ENCODE assay signal across 18 cellular contexts in genomic region chr5:171525086-171525485, GRCh38.
"Had no signal": no experiment of that assay in that cellular context is flagged by ENCODE, and none has a peak within 500 bp of the region (broad histone marks: within the 10 kb centered on the region; RNA-seq: fewer than 3 reads in every experiment).

No MANE protein-coding gene starts in this region.

- H3K4me1 ChIP-seq: colonic mucosa, pancreas had no signal

- H3K36me3 ChIP-seq: colonic mucosa, gastroesophageal sphincter, heart left ventricle, left lung, lower lobe of right lung, pancreas, sigmoid colon, thoracic aorta, transverse colon, upper lobe of right lung, vagina had no signal

- DNase-seq: colonic mucosa; effector CD8-positive, alpha-beta T cell; endodermal cell; hippocampal formation; left lung; lower lobe of right lung; natural killer cell; pancreas; sigmoid colon; stimulated activated CD4-positive, alpha-beta T cell treated with anti-CD3 and anti-CD28 coated beads, Interleukin-4, amount 100 ng/mL, for 4 hours; stimulated activated naive CD8-positive, alpha-beta T cell treated with anti-CD3 and anti-CD28 coated beads, Interleukin-15, Interleukin-2, amounts not matched to agents 100 U/mL and 50 U/mL, for 24 hours; transverse colon; upper lobe of right lung had no signal

- H3K4me3 ChIP-seq: colonic mucosa, gastroesophageal sphincter, heart left ventricle, left lung, lower lobe of right lung, pancreas, sigmoid colon, transverse colon, upper lobe of right lung, vagina had no signal

- H3K27me3 ChIP-seq: colonic mucosa, gastroesophageal sphincter, heart left ventricle, left lung, pancreas, sigmoid colon, transverse colon, upper lobe of right lung, vagina had no signal

- H3K27ac ChIP-seq: colonic mucosa, epithelial cell of prostate, gastroesophageal sphincter, left lung, lower lobe of right lung, pancreas, transverse colon, upper lobe of right lung had no signal

- H3K9me3 ChIP-seq: colonic mucosa, gastroesophageal sphincter, heart left ventricle, left lung, lower lobe of right lung, pancreas, sigmoid colon, thoracic aorta, transverse colon, upper lobe of right lung, vagina had no signal
